In the genomic region with DNA sequence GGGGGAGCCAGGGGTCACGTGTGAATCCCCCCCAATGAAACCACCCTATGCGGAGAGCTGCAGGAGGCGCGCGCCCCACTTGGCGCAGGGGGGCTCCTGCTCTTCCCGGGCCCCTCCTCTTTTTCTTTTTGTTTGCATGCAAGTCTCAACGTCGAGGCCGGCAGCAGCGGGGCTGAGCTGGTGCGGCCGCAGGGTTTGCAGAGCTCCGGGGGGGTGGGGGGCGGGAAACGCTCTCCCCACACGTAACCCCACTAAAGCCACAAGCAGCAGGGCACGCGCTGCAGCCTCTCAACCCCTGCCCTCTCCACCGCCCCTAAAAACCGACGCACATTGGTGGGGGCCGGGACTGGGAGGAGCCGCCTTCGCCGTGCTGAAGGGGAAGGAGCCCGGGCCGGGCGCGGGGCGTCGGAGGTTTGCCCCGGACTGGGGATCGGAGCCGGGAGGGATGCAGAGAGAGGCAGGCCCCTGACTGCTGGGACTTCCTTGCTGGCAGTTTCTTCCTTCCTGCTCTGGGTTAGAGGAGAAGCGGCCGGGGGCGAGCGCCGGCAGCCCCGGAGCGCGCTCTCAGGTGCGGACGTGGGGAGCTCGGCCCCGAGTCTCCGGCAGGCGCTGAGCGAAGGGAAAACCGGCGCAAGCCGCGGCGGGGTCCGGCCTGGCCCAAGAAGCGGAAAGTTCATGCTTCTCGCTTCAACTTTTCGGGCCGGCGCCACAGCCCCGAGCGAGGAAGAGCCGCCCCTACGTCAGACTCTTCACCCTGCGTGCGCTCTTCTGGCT, we compare ENCODE assay signal across 9 cellular contexts. TPM values are rescaled to one million over a fixed set of nuclear protein-coding genes. Genes with fewer than 3 reads are reported as not detected.
A peak's percentile ranks its signal among the peaks of the same experiment; 100 is the strongest.
DNase-seq lines count a peak whose midpoint lies in the region; ATAC-seq and TF ChIP-seq lines count a peak whose summit lies in the region.
"Had no signal": no experiment of that assay in that cellular context is flagged by ENCODE, and none has a peak within 500 bp of the region (broad histone marks: within the 10 kb centered on the region; RNA-seq: fewer than 3 reads in every experiment).

No MANE protein-coding gene starts in this region.

- peak overlapping the region; percentile 100 for H3K4me2 ChIP-seq in neuronal stem cell (ENCODE audit: insufficient read depth, low read length, poor library complexity, severe bottlenecking)

- H3K4me1 ChIP-seq in neuronal stem cell (ENCODE audit: control insufficient read depth in 2 of 2, insufficient read depth in 1 of 2, low read depth in 1 of 2, low read length in 2 of 2) = peaks cover 0 to 13% of the 10 kb centered on the region in 2 donors
- H3K4me1 ChIP-seq in urinary bladder (ENCODE audit: insufficient read depth) = no peaks in the 10 kb centered on the region

- peaks cover 3% of the 10 kb centered on the region for H3K9me3 Mint-ChIP-seq in activated T-cell treated with anti-CD3 and anti-CD28 coated beads, Interleukin-2, amount 50 U/mL, for 24 hours

- no peak overlapping the region for H3K4ac ChIP-seq in neuronal stem cell (ENCODE audit: low read length)

- H3K4me3 ChIP-seq in fibroblast of the aortic adventitia (ENCODE audit: low read depth, low read length) (peak overlapping the region; percentile 83), neuronal stem cell (ENCODE audit: low read length in 2 of 2) (peak overlapping the region; percentile 63 to 84), urinary bladder (ENCODE audit: low read depth, low read length) (peak overlapping the region; percentile 67)

- H2BK120ac ChIP-seq in neuronal stem cell (ENCODE audit: low read depth, low read length) = peak overlapping the region; percentile 42

- no peak overlapping the region for H4K91ac ChIP-seq in neuronal stem cell (ENCODE audit: low read depth, low read length, poor library complexity)

- peak; percentile 20 for ATAC-seq in HG02981 (IDR thresholded peaks at IDR 0.05; ENCODE audit: unreplicated experiment)

- H3K4me3 Mint-ChIP-seq in activated T-cell treated with anti-CD3 and anti-CD28 coated beads, Interleukin-2, amount 50 U/mL, for 24 hours = peak overlapping the region; percentile 75

- H2AFZ ChIP-seq in neuronal stem cell (ENCODE audit: low read length) = peak overlapping the region; percentile 98

- H2BK12ac ChIP-seq in neuronal stem cell (ENCODE audit: low read length) = no peak overlapping the region

- H3K14ac ChIP-seq in neuronal stem cell (ENCODE audit: low read length) = peak overlapping the region; percentile 90

- H2BK15ac ChIP-seq in neuronal stem cell (ENCODE audit: low read length) = peak overlapping the region; percentile 68

- peak overlapping the region; percentile 87 for H3K9ac ChIP-seq in neuronal stem cell (ENCODE audit: low read depth, low read length, poor library complexity)

- H3K27ac ChIP-seq in neuronal stem cell (replicated peaks; ENCODE audit: low read length) (no peak overlapping the region), urinary bladder (ENCODE audit: low read depth) (peak overlapping the region; percentile 86)
- H3K27ac ChIP-seq: 22Rv1 had no signal

- WGBS in neuronal stem cell (ENCODE audit: extremely low coverage in 2 of 2, insufficient read length in 2 of 2, insufficient replicate concordance in 1 of 2), 2 donors = no CpG with 5 or more reads among the region's 67 CpGs
- WGBS in urinary bladder = under 1% methylated on average over 67 of the region's 67 CpGs

- no peak for TF ChIP-seq CTCF in fibroblast of the aortic adventitia (IDR thresholded peaks at IDR 0.05; ENCODE audit: insufficient read depth, low read length)

- no peaks in the 10 kb centered on the region for H3K9me3 ChIP-seq in neuronal stem cell (replicated peaks in 1 of 2; ENCODE audit: control insufficient read depth in 2 of 2, insufficient read depth in 1 of 2, low read depth in 1 of 2, low read length in 2 of 2)

- H4K8ac ChIP-seq in neuronal stem cell (ENCODE audit: low read depth, low read length) = no peak overlapping the region

- H3K36me3 Mint-ChIP-seq in activated T-cell treated with anti-CD3 and anti-CD28 coated beads, Interleukin-2, amount 50 U/mL, for 24 hours (ENCODE audit: low read depth) = peaks cover 41% of the 10 kb centered on the region

- DNase-seq in DMS 273 (lab: John Stamatoyannopoulos, UW; ENCODE audit: unreplicated experiment) (peak; percentile 77), DMS 273 treated with DMSO at 0.1 percent for 48 hours (lab: John Stamatoyannopoulos, UW) (no peak), fibroblast of the aortic adventitia (ENCODE audit: low read depth) (peak; percentile 48), neuronal stem cell (ENCODE audit: low spot score) (peak; percentile 44)
- peak; percentile 81 for DNase-seq in NK-92 treated with Interleukin-12 subunit alpha and Interleukin-12 subunit beta, amount 100 ng/mL, for 24 hours (lab: John Stamatoyannopoulos, UW)
- peak; percentile 80 for DNase-seq in activated T-cell treated with anti-CD3 and anti-CD28 coated beads, Interleukin-2, amount 50 U/mL, for 24 hours

- H2AK5ac ChIP-seq in neuronal stem cell (ENCODE audit: low read depth, low read length) = no peak overlapping the region

- H3K27me3 ChIP-seq in neuronal stem cell (ENCODE audit: control insufficient read depth in 3 of 3, insufficient read depth in 3 of 3, low read depth in 1 of 3, low read length in 3 of 3) = peaks cover 0 to 49% (median 23%) of the 10 kb centered on the region in 3 experiments

- H3K23ac ChIP-seq in neuronal stem cell (ENCODE audit: low read depth, low read length, poor library complexity) = peak overlapping the region; percentile 77

- peak overlapping the region; percentile 96 for H3K27ac Mint-ChIP-seq in activated T-cell treated with anti-CD3 and anti-CD28 coated beads, Interleukin-2, amount 50 U/mL, for 24 hours

- H3K18ac ChIP-seq in neuronal stem cell (ENCODE audit: low read length) = peak overlapping the region; percentile 94

- H2BK5ac ChIP-seq in neuronal stem cell (ENCODE audit: low read length) = no peak overlapping the region

- H3K27me3 Mint-ChIP-seq in activated T-cell treated with anti-CD3 and anti-CD28 coated beads, Interleukin-2, amount 50 U/mL, for 24 hours = no peaks in the 10 kb centered on the region

- H3K36me3 ChIP-seq in neuronal stem cell (replicated peaks in 1 of 2; ENCODE audit: control insufficient read depth in 2 of 2, insufficient read depth in 2 of 2, low read length in 2 of 2) (no peaks in the 10 kb centered on the region), urinary bladder (ENCODE audit: insufficient read depth) (no peaks in the 10 kb centered on the region)

- no peaks in the 10 kb centered on the region for H3K79me1 ChIP-seq in neuronal stem cell (ENCODE audit: low read depth, low read length)

- H3K4me1 Mint-ChIP-seq in activated T-cell treated with anti-CD3 and anti-CD28 coated beads, Interleukin-2, amount 50 U/mL, for 24 hours (ENCODE audit: low read depth) = peaks cover 70% of the 10 kb centered on the region

RNA-seq across cellular contexts. Expression of a gene that starts 0.9 kb away (rescaled TPM):
- total RNA-seq in fibroblast of the aortic adventitia (ENCODE audit: low replicate concordance) (21.1 and 61.2 TPM in 2 replicates), urinary bladder (48.9 TPM)
- 20.2 TPM for polyA plus RNA-seq in neuronal stem cell (2013, experiment 1 of 2)
- 18.1 TPM for polyA plus RNA-seq in neuronal stem cell (2013, experiment 2 of 2)
- polyA plus RNA-seq in urinary bladder = 39.4 TPM
